Comparison of ENCODE assay signal across 1 cellular context in the genomic region with DNA sequence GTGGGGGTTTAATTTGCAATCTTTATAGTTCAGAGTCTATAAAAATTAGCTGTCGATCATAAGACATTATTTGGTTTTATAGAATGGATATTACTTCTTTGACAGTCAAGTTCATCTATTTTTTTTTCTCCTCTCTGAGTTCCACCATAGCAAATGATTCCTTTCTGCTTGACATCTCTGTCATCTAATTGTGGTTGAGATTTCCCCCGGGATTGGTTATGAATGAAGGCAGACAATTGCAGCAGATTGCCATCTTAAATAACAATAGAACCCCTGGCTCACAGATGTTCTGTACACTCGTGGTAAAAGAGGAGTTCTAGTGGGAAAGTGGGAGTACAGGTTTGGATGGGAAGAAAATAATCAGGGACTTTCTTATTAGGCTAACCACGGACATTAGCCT.
TF ChIP-seq lines count a peak whose summit lies in the region.

No MANE protein-coding gene starts in this region.

TF ChIP-seq in GM23338, 12 proteins besides CTCF, POLR2A, EP300 and RAD21 (continued from another document):
- TF ChIP-seq, protein P1, sequence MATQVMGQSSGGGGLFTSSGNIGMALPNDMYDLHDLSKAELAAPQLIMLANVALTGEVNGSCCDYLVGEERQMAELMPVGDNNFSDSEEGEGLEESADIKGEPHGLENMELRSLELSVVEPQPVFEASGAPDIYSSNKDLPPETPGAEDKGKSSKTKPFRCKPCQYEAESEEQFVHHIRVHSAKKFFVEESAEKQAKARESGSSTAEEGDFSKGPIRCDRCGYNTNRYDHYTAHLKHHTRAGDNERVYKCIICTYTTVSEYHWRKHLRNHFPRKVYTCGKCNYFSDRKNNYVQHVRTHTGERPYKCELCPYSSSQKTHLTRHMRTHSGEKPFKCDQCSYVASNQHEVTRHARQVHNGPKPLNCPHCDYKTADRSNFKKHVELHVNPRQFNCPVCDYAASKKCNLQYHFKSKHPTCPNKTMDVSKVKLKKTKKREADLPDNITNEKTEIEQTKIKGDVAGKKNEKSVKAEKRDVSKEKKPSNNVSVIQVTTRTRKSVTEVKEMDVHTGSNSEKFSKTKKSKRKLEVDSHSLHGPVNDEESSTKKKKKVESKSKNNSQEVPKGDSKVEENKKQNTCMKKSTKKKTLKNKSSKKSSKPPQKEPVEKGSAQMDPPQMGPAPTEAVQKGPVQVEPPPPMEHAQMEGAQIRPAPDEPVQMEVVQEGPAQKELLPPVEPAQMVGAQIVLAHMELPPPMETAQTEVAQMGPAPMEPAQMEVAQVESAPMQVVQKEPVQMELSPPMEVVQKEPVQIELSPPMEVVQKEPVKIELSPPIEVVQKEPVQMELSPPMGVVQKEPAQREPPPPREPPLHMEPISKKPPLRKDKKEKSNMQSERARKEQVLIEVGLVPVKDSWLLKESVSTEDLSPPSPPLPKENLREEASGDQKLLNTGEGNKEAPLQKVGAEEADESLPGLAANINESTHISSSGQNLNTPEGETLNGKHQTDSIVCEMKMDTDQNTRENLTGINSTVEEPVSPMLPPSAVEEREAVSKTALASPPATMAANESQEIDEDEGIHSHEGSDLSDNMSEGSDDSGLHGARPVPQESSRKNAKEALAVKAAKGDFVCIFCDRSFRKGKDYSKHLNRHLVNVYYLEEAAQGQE (IDR thresholded peaks at IDR 0.05; ENCODE audit: unreplicated experiment) = no peak
- TF ChIP-seq EZH2phosphoT487 (IDR thresholded peaks at IDR 0.05; ENCODE audit: unreplicated experiment) (no peak), ZNF114 (CRISPR knock-in tag; IDR thresholded peaks at IDR 0.05) (no peak), EZH2 (IDR thresholded peaks at IDR 0.05; ENCODE audit: low read depth, unreplicated experiment) (no peak), JUNB (IDR thresholded peaks at IDR 0.05; ENCODE audit: unreplicated experiment) (no peak)
